9 cellular contexts compared by ENCODE assay signal in the genomic region with DNA sequence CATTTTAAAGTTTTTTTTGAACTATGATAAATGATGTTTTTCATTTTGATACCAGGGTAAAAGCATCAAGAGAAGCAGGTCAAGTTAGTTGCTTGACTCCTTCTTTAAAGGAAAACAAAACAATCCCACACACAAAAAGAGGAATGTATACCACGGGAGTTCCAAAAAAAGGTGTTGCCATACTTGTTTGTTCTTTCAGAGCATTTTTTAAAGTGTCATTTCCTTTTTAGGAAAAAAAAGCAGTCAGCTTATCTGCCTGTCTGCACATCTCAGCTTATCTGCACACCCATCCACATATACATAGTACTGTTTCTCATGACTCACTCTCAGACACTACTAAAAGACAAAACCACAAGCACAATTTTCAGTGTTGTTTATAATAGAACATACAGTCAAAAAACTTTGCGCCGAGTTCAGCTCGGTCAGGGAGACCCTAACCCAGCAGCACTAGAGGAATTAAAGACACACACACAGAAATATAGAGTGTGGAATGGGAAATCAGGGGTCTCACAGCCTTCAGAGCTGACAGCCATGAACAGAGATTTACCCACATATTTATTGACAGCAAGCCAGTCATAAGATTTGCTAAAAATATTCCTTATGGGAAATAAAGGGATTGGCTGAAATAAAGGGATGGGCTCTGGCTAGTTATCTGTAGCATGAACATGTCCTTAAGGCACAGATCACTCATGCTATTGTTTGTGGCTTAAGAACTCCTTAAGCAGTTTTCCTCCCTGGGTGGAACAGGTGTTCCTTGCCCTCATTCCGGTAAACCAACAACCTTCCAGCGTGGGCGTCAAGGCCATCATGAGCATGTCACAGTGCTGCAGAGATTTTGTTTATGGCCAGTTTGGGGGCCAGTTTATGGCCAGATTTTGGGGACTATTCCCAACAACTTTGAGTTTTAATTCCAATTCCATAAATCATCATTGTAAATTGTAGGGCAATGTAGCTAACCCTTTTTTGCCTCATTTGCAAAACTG. TPM values are rescaled to one million over a fixed set of nuclear protein-coding genes. Genes with fewer than 3 reads are reported as not detected.
DNase-seq lines count a peak whose midpoint lies in the region; ATAC-seq and TF ChIP-seq lines count a peak whose summit lies in the region.
"Had no signal": no experiment of that assay in that cellular context is flagged by ENCODE, and none has a peak within 500 bp of the region (broad histone marks: within the 10 kb centered on the region; RNA-seq: fewer than 3 reads in every experiment).

No MANE protein-coding gene starts in this region.

- POLR2A ChIA-PET in RWPE1 (lab: Yijun Ruan, JAX; ENCODE audit: low non-redundant PET) (no interaction called here), WTC11 (lab: Charles Lee) (no interaction called here)

- H3K4me1 ChIP-seq in RWPE2 (ENCODE audit: insufficient read depth, poor library complexity, severe bottlenecking) (no peaks in the 10 kb centered on the region), lower lobe of right lung (peaks cover 7% of the 10 kb centered on the region)

- no peak overlapping the region for H3K27ac ChIP-seq in RWPE2 (ENCODE audit: poor library complexity, severe bottlenecking)
- H3K27ac ChIP-seq in lower lobe of right lung, result peak overlapping the region; percentile 38
- no peak overlapping the region for H3K27ac ChIP-seq in RWPE1
- H3K27ac ChIP-seq: SJSA1 had no signal

- intact Hi-C loops in lower lobe of right lung (cut with DNase I) (no loop called here), Right ventricle myocardium inferior (cut with DNase I) (no loop called here), head of caudate nucleus (cut with DNase I) (no loop called here)

- no peaks in the 10 kb centered on the region for H3K27me3 Mint-ChIP-seq in WTC11 (ENCODE audit: low read depth)

- TF ChIP-seq CTCF in RWPE2 (IDR thresholded peaks at IDR 0.05; ENCODE audit: poor library complexity, severe bottlenecking), result no peak
- no peak for TF ChIP-seq CTCF in lower lobe of right lung (IDR thresholded peaks at IDR 0.05)
- no peak for TF ChIP-seq CTCF in RWPE1 (conservative IDR thresholded peaks at IDR 0.05; ENCODE audit: low read depth)
- TF ChIP-seq CTCF in WTC11 (IDR thresholded peaks at IDR 0.05), result no peak

- DNase-seq in RWPE2 (ENCODE audit: low spot score), result no peak
- DNase-seq in lower lobe of right lung, result no peak
- no peak for DNase-seq in RWPE1 (ENCODE audit: low spot score)
- DNase-seq in WTC11 (ENCODE audit: low spot score), result no peak
- no peak for DNase-seq in Right ventricle myocardium inferior (ENCODE audit: missing footprints)
- DNase-seq in head of caudate nucleus, result no peak

- CTCF ChIA-PET in RWPE1 (lab: Yijun Ruan, JAX) (no interaction called here), WTC11 (lab: Charles Lee) (no interaction called here)

- H3K9me3 ChIP-seq in RWPE2 (ENCODE audit: severe bottlenecking) (no peaks in the 10 kb centered on the region), lower lobe of right lung (no peaks in the 10 kb centered on the region)
- H3K9me3 ChIP-seq: SJSA1 had no signal

- no peaks in the 10 kb centered on the region for H3K36me3 ChIP-seq in RWPE2 (ENCODE audit: low read depth)
- H3K36me3 ChIP-seq in lower lobe of right lung, result no peaks in the 10 kb centered on the region
- H3K36me3 ChIP-seq: SJSA1 had no signal

- H3K4me3 ChIP-seq in RWPE2 (ENCODE audit: severe bottlenecking), result no peak overlapping the region
- no peak overlapping the region for H3K4me3 ChIP-seq in lower lobe of right lung
- H3K4me3 ChIP-seq: SJSA1 had no signal

- peak; percentile 95 for ATAC-seq in GM18858 (IDR thresholded peaks at IDR 0.05; ENCODE audit: unreplicated experiment)
- ATAC-seq in HG02870 (IDR thresholded peaks at IDR 0.05; ENCODE audit: unreplicated experiment), result peak; percentile 79
- ATAC-seq in RWPE2 (ENCODE audit: low read depth), result 0 out of 3 replicates have a peak, but pooled peaks have one; percentile 31
- ATAC-seq in lower lobe of right lung, result peak; percentile 57 to 68
- ATAC-seq in WTC11, result no peak
- ATAC-seq in Right ventricle myocardium inferior, result no peak

- no peak overlapping the region for H3K27ac Mint-ChIP-seq in WTC11

- H3K4me1 Mint-ChIP-seq in WTC11, result no peaks in the 10 kb centered on the region

- H3K27me3 ChIP-seq in RWPE2 (ENCODE audit: insufficient read depth, poor library complexity, severe bottlenecking) (no peaks in the 10 kb centered on the region), lower lobe of right lung (ENCODE audit: low read depth) (no peaks in the 10 kb centered on the region)
- H3K27me3 ChIP-seq: SJSA1 had no signal

- peaks cover 36% of the 10 kb centered on the region for H3K9me3 Mint-ChIP-seq in WTC11

- no peak overlapping the region for H3K4me3 Mint-ChIP-seq in WTC11

- H3K36me3 Mint-ChIP-seq in WTC11, result no peaks in the 10 kb centered on the region

TF ChIP-seq in WTC11, 78 proteins besides CTCF, POLR2A, EP300 and RAD21 (continues in another document):
- no peak for TF ChIP-seq ZNF423 (CRISPR knock-in tag; IDR thresholded peaks at IDR 0.05)
- TF ChIP-seq CREM (CRISPR knock-in tag; IDR thresholded peaks at IDR 0.05), result no peak
- no peak for TF ChIP-seq ZNF416 (CRISPR knock-in tag; IDR thresholded peaks at IDR 0.05)
- no peak for TF ChIP-seq TCF7 (CRISPR knock-in tag; IDR thresholded peaks at IDR 0.05; ENCODE audit: low read depth)
- TF ChIP-seq TP53 (CRISPR knock-in tag; IDR thresholded peaks at IDR 0.05), result no peak
- no peak for TF ChIP-seq TEAD4 (CRISPR knock-in tag; IDR thresholded peaks at IDR 0.05)
- TF ChIP-seq, protein P1, sequence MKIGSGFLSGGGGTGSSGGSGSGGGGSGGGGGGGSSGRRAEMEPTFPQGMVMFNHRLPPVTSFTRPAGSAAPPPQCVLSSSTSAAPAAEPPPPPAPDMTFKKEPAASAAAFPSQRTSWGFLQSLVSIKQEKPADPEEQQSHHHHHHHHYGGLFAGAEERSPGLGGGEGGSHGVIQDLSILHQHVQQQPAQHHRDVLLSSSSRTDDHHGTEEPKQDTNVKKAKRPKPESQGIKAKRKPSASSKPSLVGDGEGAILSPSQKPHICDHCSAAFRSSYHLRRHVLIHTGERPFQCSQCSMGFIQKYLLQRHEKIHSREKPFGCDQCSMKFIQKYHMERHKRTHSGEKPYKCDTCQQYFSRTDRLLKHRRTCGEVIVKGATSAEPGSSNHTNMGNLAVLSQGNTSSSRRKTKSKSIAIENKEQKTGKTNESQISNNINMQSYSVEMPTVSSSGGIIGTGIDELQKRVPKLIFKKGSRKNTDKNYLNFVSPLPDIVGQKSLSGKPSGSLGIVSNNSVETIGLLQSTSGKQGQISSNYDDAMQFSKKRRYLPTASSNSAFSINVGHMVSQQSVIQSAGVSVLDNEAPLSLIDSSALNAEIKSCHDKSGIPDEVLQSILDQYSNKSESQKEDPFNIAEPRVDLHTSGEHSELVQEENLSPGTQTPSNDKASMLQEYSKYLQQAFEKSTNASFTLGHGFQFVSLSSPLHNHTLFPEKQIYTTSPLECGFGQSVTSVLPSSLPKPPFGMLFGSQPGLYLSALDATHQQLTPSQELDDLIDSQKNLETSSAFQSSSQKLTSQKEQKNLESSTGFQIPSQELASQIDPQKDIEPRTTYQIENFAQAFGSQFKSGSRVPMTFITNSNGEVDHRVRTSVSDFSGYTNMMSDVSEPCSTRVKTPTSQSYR (CRISPR knock-in tag; IDR thresholded peaks at IDR 0.05), result no peak
- TF ChIP-seq RORB (CRISPR knock-in tag; IDR thresholded peaks at IDR 0.05), result no peak
- TF ChIP-seq ZNF263 (CRISPR knock-in tag; IDR thresholded peaks at IDR 0.05; ENCODE audit: low read depth), result no peak
- TF ChIP-seq ZNF671 (CRISPR knock-in tag; IDR thresholded peaks at IDR 0.05), result no peak
- TF ChIP-seq, protein P2, sequence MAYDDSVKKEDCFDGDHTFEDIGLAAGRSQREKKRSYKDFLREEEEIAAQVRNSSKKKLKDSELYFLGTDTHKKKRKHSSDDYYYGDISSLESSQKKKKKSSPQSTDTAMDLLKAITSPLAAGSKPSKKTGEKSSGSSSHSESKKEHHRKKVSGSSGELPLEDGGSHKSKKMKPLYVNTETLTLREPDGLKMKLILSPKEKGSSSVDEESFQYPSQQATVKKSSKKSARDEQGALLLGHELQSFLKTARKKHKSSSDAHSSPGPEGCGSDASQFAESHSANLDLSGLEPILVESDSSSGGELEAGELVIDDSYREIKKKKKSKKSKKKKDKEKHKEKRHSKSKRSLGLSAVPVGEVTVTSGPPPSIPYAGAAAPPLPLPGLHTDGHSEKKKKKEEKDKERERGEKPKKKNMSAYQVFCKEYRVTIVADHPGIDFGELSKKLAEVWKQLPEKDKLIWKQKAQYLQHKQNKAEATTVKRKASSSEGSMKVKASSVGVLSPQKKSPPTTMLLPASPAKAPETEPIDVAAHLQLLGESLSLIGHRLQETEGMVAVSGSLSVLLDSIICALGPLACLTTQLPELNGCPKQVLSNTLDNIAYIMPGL (CRISPR knock-in tag; IDR thresholded peaks at IDR 0.05), result no peak
- no peak for TF ChIP-seq PRRX2 (CRISPR knock-in tag; IDR thresholded peaks at IDR 0.05)
- TF ChIP-seq, protein P3, sequence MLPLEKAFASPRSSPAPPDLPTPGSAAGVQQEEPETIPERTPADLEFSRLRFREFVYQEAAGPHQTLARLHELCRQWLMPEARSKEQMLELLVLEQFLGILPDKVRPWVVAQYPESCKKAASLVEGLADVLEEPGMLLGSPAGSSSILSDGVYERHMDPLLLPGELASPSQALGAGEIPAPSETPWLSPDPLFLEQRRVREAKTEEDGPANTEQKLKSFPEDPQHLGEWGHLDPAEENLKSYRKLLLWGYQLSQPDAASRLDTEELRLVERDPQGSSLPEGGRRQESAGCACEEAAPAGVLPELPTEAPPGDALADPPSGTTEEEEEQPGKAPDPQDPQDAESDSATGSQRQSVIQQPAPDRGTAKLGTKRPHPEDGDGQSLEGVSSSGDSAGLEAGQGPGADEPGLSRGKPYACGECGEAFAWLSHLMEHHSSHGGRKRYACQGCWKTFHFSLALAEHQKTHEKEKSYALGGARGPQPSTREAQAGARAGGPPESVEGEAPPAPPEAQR (CRISPR knock-in tag; IDR thresholded peaks at IDR 0.05), result no peak
- TF ChIP-seq NFYB (CRISPR knock-in tag; conservative IDR thresholded peaks at IDR 0.05; ENCODE audit: low read depth), result no peak
- TF ChIP-seq ZNF232 (CRISPR knock-in tag; IDR thresholded peaks at IDR 0.05), result no peak

RNA-seq across cellular contexts. Expression of a gene that starts 11.4 kb away (rescaled TPM):
- 84.3 TPM for total RNA-seq in lower lobe of right lung
- total RNA-seq in WTC11 (2021), result 0.09 TPM in 1 of 3 replicates, not detected in the others
- 4.9 TPM for total RNA-seq in Right ventricle myocardium inferior
- total RNA-seq: SJSA1 had no signal

RNA-seq across cellular contexts. Expression of a gene that starts 38.7 kb away (rescaled TPM):
- 0.30 TPM for total RNA-seq in lower lobe of right lung
- total RNA-seq in WTC11 (2021), result not detected in 3 replicates
- not detected for total RNA-seq in Right ventricle myocardium inferior
- total RNA-seq: SJSA1 had no signal

RNA-seq across cellular contexts. Expression of a gene that starts 47.8 kb away (rescaled TPM):
- total RNA-seq in lower lobe of right lung (2.3 TPM), WTC11 (2021) (not detected in 3 replicates), Right ventricle myocardium inferior (not detected)
- total RNA-seq: SJSA1 had no signal

Comparison
In these comparisons a context has a peak if more than half of its experiments do, and no peak if none do; other contexts are left out.
1. ATAC-seq: peak in GM18858 (single experiment), HG02870 (single experiment), RWPE2 (single experiment) and lower lobe of right lung (2 of 2); none in WTC11 (single experiment) and Right ventricle myocardium inferior (single experiment).
2. RNA of a gene that starts 11.4 kb away (total RNA-seq): 84.3 TPM in lower lobe of right lung (single experiment); 4.9 TPM in Right ventricle myocardium inferior (single experiment) and 0.09 TPM in WTC11; every median in the first group is over 10 times any median in the second.